Comparison of ENCODE assay signal across 11 cellular contexts in genomic region chr19:51131780-51132680, GRCh38. TPM values are rescaled to one million over a fixed set of nuclear protein-coding genes. Genes with fewer than 3 reads are reported as not detected.
DNase-seq lines count a peak whose midpoint lies in the region; ATAC-seq, FAIRE-seq and TF ChIP-seq lines count a peak whose summit lies in the region.
"Had no signal": no experiment of that assay in that cellular context is flagged by ENCODE, and none has a peak within 500 bp of the region (broad histone marks: within the 10 kb centered on the region; RNA-seq: fewer than 3 reads in every experiment).

No MANE protein-coding gene starts in this region.

- H3K9ac ChIP-seq in Karpas-422 (ENCODE audit: low read length): no peak overlapping the region

- H3K27ac ChIP-seq in spleen (peak overlapping the region in 7 of 8 donors; percentile 59 to 97 (median 73)), Karpas-422 (ENCODE audit: low read length) (no peak overlapping the region)

- no peaks in the 10 kb centered on the region for H3K9me3 ChIP-seq in spleen
- no peaks in the 10 kb centered on the region for H3K9me3 ChIP-seq in Karpas-422 (ENCODE audit: low read length)

- no peaks in the 10 kb centered on the region for H3K36me3 Mint-ChIP-seq in activated CD4-positive, alpha-beta T cell treated with anti-CD3 and anti-CD28 coated beads, Interleukin-2, amount 10 ng/mL, durations not matched to agents 7 days and 5 days (ENCODE audit: low read depth)

- no peak overlapping the region for H2AFZ ChIP-seq in Karpas-422 (ENCODE audit: low read length)

- H3K36me3 ChIP-seq in spleen: peaks cover 0 to 37% (median 0%) of the 10 kb centered on the region in 6 donors
- H3K36me3 ChIP-seq in Karpas-422 (ENCODE audit: insufficient read depth, low read length): no peaks in the 10 kb centered on the region

- 24 to 47% (median 33%) methylated on average over 24 of the region's 24 CpGs for WGBS in spleen, 5 donors

- peaks cover 2% of the 10 kb centered on the region for H3K27me3 Mint-ChIP-seq in activated CD4-positive, alpha-beta T cell treated with anti-CD3 and anti-CD28 coated beads, Interleukin-2, amount 10 ng/mL, durations not matched to agents 7 days and 5 days

- peaks cover 6 to 97% (median 37%) of the 10 kb centered on the region in 6 donors for H3K4me1 ChIP-seq in spleen
- peaks cover 22% of the 10 kb centered on the region for H3K4me1 ChIP-seq in Karpas-422 (ENCODE audit: low read length)

- no peaks in the 10 kb centered on the region for H3K9me2 ChIP-seq in Karpas-422 (replicated peaks; ENCODE audit: insufficient read depth, low read length)

- H3K4me3 Mint-ChIP-seq in activated CD4-positive, alpha-beta T cell treated with anti-CD3 and anti-CD28 coated beads, Interleukin-2, amount 10 ng/mL, durations not matched to agents 7 days and 5 days: peak overlapping the region; percentile 39

- no peaks in the 10 kb centered on the region for H4K20me1 ChIP-seq in Karpas-422 (ENCODE audit: insufficient read depth, low read depth, low read length)

- peaks cover 49% of the 10 kb centered on the region for H3K4me1 Mint-ChIP-seq in activated CD4-positive, alpha-beta T cell treated with anti-CD3 and anti-CD28 coated beads, Interleukin-2, amount 10 ng/mL, durations not matched to agents 7 days and 5 days

- peak overlapping the region; percentile 88 for H3K27ac Mint-ChIP-seq in activated CD4-positive, alpha-beta T cell treated with anti-CD3 and anti-CD28 coated beads, Interleukin-2, amount 10 ng/mL, durations not matched to agents 7 days and 5 days

- no peak overlapping the region for H3K4me2 ChIP-seq in Karpas-422 (ENCODE audit: low read depth, low read length, poor library complexity, severe bottlenecking)

- intact Hi-C loops in Right ventricle myocardium superior (cut with DNase I): no loop called here
- intact Hi-C loops in spleen (cut with DNase I; ENCODE audit: low total_unique reads): no loop called here

- H3K9me3 Mint-ChIP-seq in activated CD4-positive, alpha-beta T cell treated with anti-CD3 and anti-CD28 coated beads, Interleukin-2, amount 10 ng/mL, durations not matched to agents 7 days and 5 days: peaks cover 12% of the 10 kb centered on the region

- DNase-seq in activated CD4-positive, alpha-beta T cell treated with anti-CD3 and anti-CD28 coated beads, Interleukin-2, amount 10 ng/mL, durations not matched to agents 7 days and 5 days: peak; percentile 50
- no peak for DNase-seq in activated CD4-positive, alpha-beta T cell treated with anti-CD3 and anti-CD28 coated beads for 4 hours
- peak; percentile 77 for DNase-seq in UCSD-AML1 (lab: John Stamatoyannopoulos, UW; ENCODE audit: unreplicated experiment)
- DNase-seq in Right ventricle myocardium superior: peak; percentile 75
- DNase-seq in spleen: peak; percentile 86
- DNase-seq in Karpas-422: no peak
- DNase-seq in stimulated activated CD4-positive, alpha-beta T cell treated with anti-CD3 and anti-CD28 coated beads, Interleukin-4, amount 100 ng/mL, for 1 hour: no peak
- no peak for DNase-seq in H54 (ENCODE audit: insufficient read length, low spot score)

- no peaks in the 10 kb centered on the region for H3K79me2 ChIP-seq in Karpas-422 (ENCODE audit: low read length)

- no peak for FAIRE-seq in H54 (lab: Jason Lieb, UNC)
- FAIRE-seq: G401.6 had no signal

- CTCF ChIA-PET in activated CD4-positive, alpha-beta T cell treated with anti-CD3 and anti-CD28 coated beads, Interleukin-2, amount 10 ng/mL, durations not matched to agents 7 days and 5 days (lab: Charles Lee): no interaction called here

- H3K27me3 ChIP-seq in spleen (replicated peaks in 1 of 7) (peaks cover 0 to 8% (median 0%) of the 10 kb centered on the region in 7 donors), Karpas-422 (ENCODE audit: low read length) (no peaks in the 10 kb centered on the region)

- H3K4me3 ChIP-seq in spleen: peak overlapping the region in 6 of 8 donors; percentile 7 to 56 (median 12)
- no peak overlapping the region for H3K4me3 ChIP-seq in Karpas-422 (ENCODE audit: low read length)

- POLR2A ChIA-PET in activated CD4-positive, alpha-beta T cell treated with anti-CD3 and anti-CD28 coated beads, Interleukin-2, amount 10 ng/mL, durations not matched to agents 7 days and 5 days (lab: Charles Lee): no interaction called here

- peak in 3 of 11 experiments; percentile 12 to 20 (median 17) for TF ChIP-seq CTCF in spleen (IDR thresholded peaks at IDR 0.05 in 8 of 11, conservative IDR thresholded peaks at IDR 0.05 in 3 of 11)

- ATAC-seq in Right ventricle myocardium superior (ENCODE audit: poor library complexity): peak; percentile 81

- TF ChIP-seq POLR2A in spleen (IDR thresholded peaks at IDR 0.05) (no peak), H54 (IDR thresholded peaks at IDR 0.05; ENCODE audit: low read depth, low read length) (no peak)

RNA-seq across cellular contexts. Expression of gene SIGLEC9, which starts 7.3 kb away (rescaled TPM):
- total RNA-seq in activated CD4-positive, alpha-beta T cell treated with anti-CD3 and anti-CD28 coated beads, Interleukin-2, amount 10 ng/mL, durations not matched to agents 7 days and 5 days: under 1 TPM; 0.20 to 0.27 TPM
- 1.7 TPM for total RNA-seq in Right ventricle myocardium superior
- 10 to 100 TPM; 26.9 to 81.3 (median 42.1) TPM for total RNA-seq in spleen
- polyA plus RNA-seq in spleen: 10 to 100 TPM in 1 of 3 donors, 1 to 10 TPM in 2; 4.6 to 13.5 (median 5.7) TPM
- 0.14 TPM in 1 of 2 replicates, not detected in the other for total RNA-seq in Karpas-422 (2014; rRNA removed; shearing (Covaris generic); ENCODE audit: low replicate concordance)

RNA-seq across cellular contexts. Expression of gene SIGLEC7, which starts 10.1 kb away (rescaled TPM):
- total RNA-seq in activated CD4-positive, alpha-beta T cell treated with anti-CD3 and anti-CD28 coated beads, Interleukin-2, amount 10 ng/mL, durations not matched to agents 7 days and 5 days: not detected
- total RNA-seq in Right ventricle myocardium superior: 0.97 TPM
- total RNA-seq in spleen: 10 to 100 TPM; 23.1 to 59.9 (median 31.3) TPM
- 10 to 100 TPM in 2 of 3 donors, 1 to 10 TPM in 1; 6.8 to 16.5 (median 11.0) TPM for polyA plus RNA-seq in spleen
- not detected in 2 replicates for total RNA-seq in Karpas-422 (2014; rRNA removed; shearing (Covaris generic); ENCODE audit: low replicate concordance)
- total RNA-seq: lung microvascular endothelial cell; T-helper 1 cell treated with Interleukin-12 subunit alpha and Interleukin-12 subunit beta and Interleukin-4 antibody, amounts not matched to agents 30 ng/mL and 1 ng/mL, for 36 hours had no signal

RNA-seq across cellular contexts. Expression of gene CTU1, which starts 23.8 kb away (rescaled TPM):
- 1 to 10 TPM; 8.5 to 10.0 TPM for total RNA-seq in activated CD4-positive, alpha-beta T cell treated with anti-CD3 and anti-CD28 coated beads, Interleukin-2, amount 10 ng/mL, durations not matched to agents 7 days and 5 days
- total RNA-seq in Right ventricle myocardium superior (4.9 TPM), spleen (1 to 10 TPM; 4.5 to 8.2 (median 6.5) TPM)
- 1 to 10 TPM; 1.1 to 4.0 (median 2.6) TPM for polyA plus RNA-seq in spleen
- total RNA-seq in Karpas-422 (2014; rRNA removed; shearing (Covaris generic); ENCODE audit: low replicate concordance): 3.2 and 25.5 TPM in 2 replicates

RNA-seq across cellular contexts. Expression of gene KLK14, which starts 49.3 kb away (rescaled TPM):
- total RNA-seq in activated CD4-positive, alpha-beta T cell treated with anti-CD3 and anti-CD28 coated beads, Interleukin-2, amount 10 ng/mL, durations not matched to agents 7 days and 5 days: under 1 TPM; 0.35 to 0.67 TPM
- 1.9 TPM for total RNA-seq in Right ventricle myocardium superior
- under 1 TPM in 2 of 7 donors, not detected in 5; 0.44 to 0.63 TPM for total RNA-seq in spleen
- under 1 TPM; 0.12 to 0.33 (median 0.22) TPM for polyA plus RNA-seq in spleen
- 0.48 TPM in 1 of 2 replicates, not detected in the other for total RNA-seq in Karpas-422 (2014; rRNA removed; shearing (Covaris generic); ENCODE audit: low replicate concordance)
- total RNA-seq: lung microvascular endothelial cell had no signal

Comparison
In these comparisons a context has a peak if more than half of its experiments do, and no peak if none do; other contexts are left out.
1. DNase-seq: peak in activated CD4-positive, alpha-beta T cell treated with anti-CD3 and anti-CD28 coated beads, Interleukin-2, amount 10 ng/mL, durations not matched to agents 7 days and 5 days (single experiment), UCSD-AML1 (single experiment), Right ventricle myocardium superior (single experiment) and spleen (single experiment); none in activated CD4-positive, alpha-beta T cell treated with anti-CD3 and anti-CD28 coated beads for 4 hours (0 of 2), Karpas-422 (single experiment), stimulated activated CD4-positive, alpha-beta T cell treated with anti-CD3 and anti-CD28 coated beads, Interleukin-4, amount 100 ng/mL, for 1 hour (single experiment) and H54 (single experiment).
2. RNA of gene SIGLEC9, which starts 7.3 kb away (total RNA-seq): 26.9 to 81.3 TPM in spleen; 1.7 TPM in Right ventricle myocardium superior (single experiment), 0.20 to 0.27 TPM in activated CD4-positive, alpha-beta T cell treated with anti-CD3 and anti-CD28 coated beads, Interleukin-2, amount 10 ng/mL, durations not matched to agents 7 days and 5 days and 0.14 TPM in Karpas-422; every median in the first group is over 10 times any median in the second.
3. RNA of gene SIGLEC7, which starts 10.1 kb away (total RNA-seq): 23.1 to 59.9 TPM in spleen; 0.97 TPM in Right ventricle myocardium superior (single experiment), not detected in activated CD4-positive, alpha-beta T cell treated with anti-CD3 and anti-CD28 coated beads, Interleukin-2, amount 10 ng/mL, durations not matched to agents 7 days and 5 days and not detected in Karpas-422; every median in the first group is over 10 times any median in the second.